In the genomic region with DNA sequence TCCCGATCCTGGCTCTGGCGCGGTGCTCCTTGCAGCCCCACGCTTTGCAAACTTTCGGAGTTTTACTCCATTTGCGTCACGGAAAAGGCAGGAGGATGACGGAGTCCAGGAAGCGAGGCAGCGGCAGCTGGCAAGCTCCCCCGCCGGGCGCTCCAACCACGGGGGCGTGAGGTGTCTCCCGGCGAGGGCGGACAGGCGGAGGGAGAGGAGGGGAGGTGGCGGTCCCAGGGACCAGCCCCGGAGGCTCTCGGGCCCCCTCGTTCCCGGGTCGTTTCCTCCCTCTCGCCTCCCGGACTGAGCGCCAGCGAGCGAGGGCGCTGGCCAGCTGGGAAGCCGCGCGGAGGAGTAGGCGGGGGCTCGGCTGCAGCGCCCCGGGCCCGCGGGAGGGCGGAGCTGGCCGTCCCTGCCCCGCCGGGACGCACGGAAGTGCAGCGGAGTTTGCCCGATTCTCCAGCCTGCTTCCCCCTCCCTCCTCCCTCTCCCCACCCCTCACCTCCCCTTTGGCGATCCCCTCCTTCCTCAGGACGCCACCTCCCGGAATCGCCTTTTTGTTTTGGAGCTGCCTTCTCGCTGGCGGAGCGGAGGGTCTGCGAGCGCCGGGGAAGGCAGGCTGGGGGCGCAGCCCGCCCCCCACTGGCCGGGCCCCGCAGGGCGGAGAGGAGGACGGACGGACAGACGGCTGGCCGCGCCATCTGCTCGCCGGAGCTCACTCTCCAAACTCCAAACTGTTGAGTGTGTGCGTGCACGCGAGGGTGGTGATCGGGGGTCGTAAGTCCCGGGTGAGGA, we compare ENCODE assay signal across 8 cellular contexts. TPM values are rescaled to one million over a fixed set of nuclear protein-coding genes. Genes with fewer than 3 reads are reported as not detected.
A peak's percentile ranks its signal among the peaks of the same experiment; 100 is the strongest.
DNase-seq lines count a peak whose midpoint lies in the region; TF ChIP-seq lines count a peak whose summit lies in the region.

SNX33 (plus strand) TSS at position 543 of the 786 bp plus-strand sequence. CDS start 1,191 bp downstream, outside the sequence.

- in situ Hi-C loops in GM18951 (cut with MboI; ENCODE audit: low sequenced_read_pairs, unreplicated experiment), result no loop called here

- H3K27ac ChIP-seq in ACC112 (ENCODE audit: low read depth, low read length) (peak within 1 kb of the TSS; percentile 89), endodermal cell (ENCODE audit: low read depth, low read length) (peak within 1 kb of the TSS; percentile 89)

- WGBS in endodermal cell (ENCODE audit: insufficient coverage in 1 of 2, insufficient read length in 1 of 2), 2 experiments, result 0% methylated on average over 10 to 76 of the region's 76 CpGs

- no peaks in the 10 kb centered on the region for H3K27me3 ChIP-seq in ACC112 (ENCODE audit: insufficient read depth, low read length)
- H3K27me3 ChIP-seq in endodermal cell (ENCODE audit: control insufficient read depth, insufficient read depth, low read length, poor library complexity, severe bottlenecking), result peaks cover 9% of the 10 kb centered on the region

- H3K36me3 Mint-ChIP-seq in endodermal cell (ENCODE audit: low read depth), result peaks cover 21% of the 10 kb centered on the region

- peaks cover 23% of the 10 kb centered on the region for H3K27me3 Mint-ChIP-seq in endodermal cell (ENCODE audit: insufficient read depth)

- TF ChIP-seq POLR2A in GM18951 (IDR thresholded peaks at IDR 0.05; ENCODE audit: extremely low read depth, insufficient read depth, insufficient read length), result peak; percentile 27

- H3K9me3 Mint-ChIP-seq in endodermal cell, result no peaks in the 10 kb centered on the region

- DNase-seq in NCI-H526 treated with DMSO at 0.1 percent for 48 hours (lab: John Stamatoyannopoulos, UW), result peak; percentile 8
- DNase-seq in activated CD8-positive, alpha-beta memory T cell treated with anti-CD3 and anti-CD28 coated beads, Interleukin-2, amount 50 U/mL, for 1 hour (ENCODE audit: extremely low read depth), result peak; percentile 43
- peak; percentile 94 for DNase-seq in endodermal cell
- peak; percentile 64 for DNase-seq in medulla oblongata (ENCODE audit: extremely low spot score)
- peak; percentile 46 for DNase-seq in stimulated activated CD8-positive, alpha-beta memory T cell treated with anti-CD3 and anti-CD28 coated beads, Interleukin-12 subunit alpha, Interleukin-12 subunit beta, amount 100 ng/mL, for 4 hours (ENCODE audit: low read depth)
- DNase-seq in middle frontal gyrus (ENCODE audit: extremely low spot score, low spot score), result no peak

- peak within 1 kb of the TSS; percentile 96 for H3K4me3 ChIP-seq in ACC112 (ENCODE audit: low read depth, low read length)
- H3K4me3 ChIP-seq in endodermal cell (ENCODE audit: low read length), result peak within 1 kb of the TSS; percentile 88

- no peaks in the 10 kb centered on the region for H3K9me3 ChIP-seq in endodermal cell (ENCODE audit: control insufficient read depth, low read length)

- peak; percentile 72 for TF ChIP-seq CTCF in endodermal cell (conservative IDR thresholded peaks at IDR 0.05)

- H3K4me1 Mint-ChIP-seq in endodermal cell, result peaks cover 47% of the 10 kb centered on the region

- H3K4me3 Mint-ChIP-seq in endodermal cell, result peak within 1 kb of the TSS; percentile 86

- H3K9ac ChIP-seq in endodermal cell (ENCODE audit: extremely low read depth, low read length, poor library complexity, severe bottlenecking), result peak within 1 kb of the TSS; percentile 93

- H3K79me2 ChIP-seq in ACC112 (ENCODE audit: control insufficient read depth, insufficient read depth, low read length, unreplicated experiment), result peaks cover 62% of the 10 kb centered on the region

- peak within 1 kb of the TSS; percentile 40 for H2AFZ ChIP-seq in ACC112 (ENCODE audit: low read length, unreplicated experiment)

- no peaks in the 10 kb centered on the region; the same call in 1 of the 2 replicates for H3K36me3 ChIP-seq in ACC112 (ENCODE audit: insufficient read depth, low read length)
- H3K36me3 ChIP-seq in endodermal cell (ENCODE audit: control insufficient read depth, insufficient read depth, low read length), result peaks cover 18% of the 10 kb centered on the region

- H3K4me1 ChIP-seq in ACC112 (ENCODE audit: control insufficient read depth, insufficient read depth, low read length, unreplicated experiment) (peaks cover 46% of the 10 kb centered on the region), endodermal cell (ENCODE audit: control insufficient read depth, insufficient read depth, low read length) (peaks cover 12% of the 10 kb centered on the region)

- H3K27ac Mint-ChIP-seq in endodermal cell, result peak within 1 kb of the TSS; percentile 98

RNA-seq across cellular contexts. Expression of gene SNX33, which starts in this region (rescaled TPM):
- 10 to 100 TPM; 18.9 to 23.2 TPM for total RNA-seq in endodermal cell
- 13.1 TPM for polyA plus RNA-seq in endodermal cell (2013, experiment 1 of 2)
- polyA plus RNA-seq in endodermal cell (2013, experiment 2 of 2), result 14.2 TPM
